In the genomic region with DNA sequence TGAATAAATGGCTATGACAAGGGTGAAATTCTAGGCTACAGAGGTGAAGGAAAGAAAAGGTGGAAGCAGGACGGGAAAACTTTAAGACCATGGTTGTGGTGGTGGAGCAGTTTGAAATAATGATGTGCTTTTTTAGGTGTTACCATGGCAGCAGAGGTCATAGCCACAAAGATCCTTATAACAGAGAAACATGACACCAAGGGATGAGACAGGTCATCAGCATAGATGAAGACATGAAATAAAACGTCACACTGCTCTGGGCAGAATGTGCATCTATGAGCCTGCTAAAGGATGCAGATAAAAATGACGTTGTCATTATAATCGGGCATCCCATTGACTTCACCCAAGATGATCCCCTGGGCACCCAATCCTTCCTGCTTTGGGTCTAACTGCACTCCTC, we compare ENCODE assay signal across 21 cellular contexts.
DNase-seq lines count a peak whose midpoint lies in the region; ATAC-seq, FAIRE-seq and TF ChIP-seq lines count a peak whose summit lies in the region.
"Had no signal": no experiment of that assay in that cellular context is flagged by ENCODE, and none has a peak within 500 bp of the region (broad histone marks: within the 10 kb centered on the region; RNA-seq: fewer than 3 reads in every experiment).

No MANE protein-coding gene starts in this region.

- 17% methylated on average over 4 of the region's 4 CpGs for WGBS in HepG2 (ENCODE audit: low lambda C conversion rate)
- WGBS in right lobe of liver (ENCODE audit: insufficient coverage, low coverage, low lambda C conversion rate, missing lambda C conversion rate), result 44% methylated on average over 3 of the region's 4 CpGs
- no CpG with 5 or more reads among the region's 4 CpGs for WGBS in trophoblast cell (ENCODE audit: extremely low coverage, insufficient coverage, insufficient read length)
- WGBS in heart right ventricle, 2 donors, result 76% methylated on average over 4 of the region's 4 CpGs

- no peak overlapping the region for H2AFZ ChIP-seq in HepG2 (ENCODE audit: low read length)
- H2AFZ ChIP-seq in trophoblast cell (ENCODE audit: insufficient read depth, low read length, poor library complexity), result no peak overlapping the region

- H3K27ac ChIP-seq in HepG2 (ENCODE audit: extremely low read length, insufficient read depth, low read length) (no peak overlapping the region), right lobe of liver (no peak overlapping the region), trophoblast cell (ENCODE audit: low read depth, low read length) (no peak overlapping the region), heart right ventricle (no peak overlapping the region)
- H3K27ac ChIP-seq: 22Rv1, BLaER1, C4-2B had no signal

- no peak overlapping the region for H4K12ac ChIP-seq in trophoblast cell (ENCODE audit: low read depth, low read length)

- no peak for TF ChIP-seq RAD21 in HepG2 (CRISPR knock-in tag; IDR thresholded peaks at IDR 0.05)

- no peak for TF ChIP-seq POLR2A in HepG2 (IDR thresholded peaks at IDR 0.05; ENCODE audit: insufficient read depth in 1 of 2, low read depth in 2 of 2, low read length in 2 of 2)
- TF ChIP-seq POLR2A in right lobe of liver (IDR thresholded peaks at IDR 0.05), result no peak

- POLR2A ChIA-PET in HepG2 (lab: Yijun Ruan, JAX), result no interaction called here

- no peak overlapping the region for H3K4ac ChIP-seq in trophoblast cell (ENCODE audit: low read depth, low read length)

- H3K18ac ChIP-seq in trophoblast cell (ENCODE audit: low read length), result no peak overlapping the region

- no peak overlapping the region for H2BK12ac ChIP-seq in trophoblast cell (ENCODE audit: low read length)

- H3K4me1 ChIP-seq in HepG2 (ENCODE audit: insufficient read depth, low read length) (no peaks in the 10 kb centered on the region), right lobe of liver (no peaks in the 10 kb centered on the region), trophoblast cell (ENCODE audit: control insufficient read depth in 1 of 2, insufficient read depth in 2 of 2, low read length in 2 of 2) (no peaks in the 10 kb centered on the region), heart right ventricle (no peaks in the 10 kb centered on the region)
- H3K4me1 ChIP-seq: BLaER1, Caco-2, HAP-1 had no signal

- no peak for TF ChIP-seq EP300 in HepG2 (IDR thresholded peaks at IDR 0.05; ENCODE audit: low read depth in 2 of 2, low read length in 2 of 2)
- TF ChIP-seq EP300 in HepG2 (CRISPR knock-in tag; IDR thresholded peaks at IDR 0.05; ENCODE audit: borderline replicate concordance), result no peak

- no peaks in the 10 kb centered on the region for H3K79me1 ChIP-seq in trophoblast cell (ENCODE audit: low read length)

- no peak for ATAC-seq in HepG2
- ATAC-seq in right lobe of liver, result no peak
- no peak for ATAC-seq in heart right ventricle
- ATAC-seq: CD8-positive, alpha-beta T cell had no signal

- no peak overlapping the region for H2AK5ac ChIP-seq in trophoblast cell (ENCODE audit: low read length)

- no peak overlapping the region for H2BK120ac ChIP-seq in trophoblast cell (ENCODE audit: insufficient read depth, low read length, poor library complexity)

- no peak overlapping the region for H3K14ac ChIP-seq in trophoblast cell (ENCODE audit: low read length)

- no peak for FAIRE-seq in HepG2 (lab: Jason Lieb, UNC)
- FAIRE-seq: A204.1, G401.6, GM12892, H54 had no signal

- H4K8ac ChIP-seq in trophoblast cell (ENCODE audit: low read depth, low read length), result no peak overlapping the region

- DNase-seq in DMS53 (lab: John Stamatoyannopoulos, UW) (peak; percentile 15), DMS53 treated with DMSO at 0.1 percent for 48 hours (lab: John Stamatoyannopoulos, UW; ENCODE audit: unreplicated experiment) (no peak), HepG2 (ENCODE audit: low spot score) (no peak), right lobe of liver (no peak), trophoblast cell (no peak), heart right ventricle (no peak)
- DNase-seq: Caco-2; CD4-positive, CD25-positive, alpha-beta regulatory T cell; CD8-positive, alpha-beta T cell; DMS 273 treated with DMSO at 0.1 percent for 48 hours; DND-41; GOT3; HFFc6 had no signal

- in situ Hi-C loops in HepG2 (cut with HindIII; ENCODE audit: extremely low pct_ligation_motif_present, low pct_unique_long_range_greater_than_20kb), result no loop called here

- BruUV-seq in HepG2 (replicated peaks; lab: Mats Ljungman, UMichigan), result no TSS peak

- no peaks in the 10 kb centered on the region for H3K36me3 ChIP-seq in HepG2 (replicated peaks in 1 of 2; ENCODE audit: control insufficient read depth in 1 of 2, insufficient read depth in 2 of 2, low read length in 2 of 2)
- no peaks in the 10 kb centered on the region for H3K36me3 ChIP-seq in right lobe of liver
- H3K36me3 ChIP-seq in trophoblast cell (ENCODE audit: control insufficient read depth in 1 of 2, insufficient read depth in 2 of 2, low read length in 2 of 2), result no peaks in the 10 kb centered on the region
- H3K36me3 ChIP-seq in heart right ventricle, result no peaks in the 10 kb centered on the region
- H3K36me3 ChIP-seq: BLaER1, HAP-1 had no signal

- H3K9ac ChIP-seq in HepG2 (ENCODE audit: insufficient read depth, low read depth, low read length) (no peak overlapping the region), trophoblast cell (ENCODE audit: low read length) (peak overlapping the region; percentile 40)
- H3K9ac ChIP-seq: BLaER1 had no signal

- CTCF ChIA-PET in HepG2 (lab: Yijun Ruan, JAX; ENCODE audit: low intra/inter-chr PET ratio, low total read pairs), result no interaction called here

- intact Hi-C loops in HepG2 (cut with micrococcal nuclease; ENCODE audit: unreplicated experiment) (no loop called here), right lobe of liver (cut with DNase I) (no loop called here), heart right ventricle (cut with DNase I) (no loop called here)

- no peak overlapping the region for H3K23ac ChIP-seq in trophoblast cell (ENCODE audit: low read length)

- H4K20me1 ChIP-seq in HepG2 (ENCODE audit: insufficient read depth, low read length), result no peaks in the 10 kb centered on the region
- H4K20me1 ChIP-seq: BLaER1 had no signal

- H3K79me2 ChIP-seq in HepG2 (ENCODE audit: insufficient read depth, low read length), result no peaks in the 10 kb centered on the region
- H3K79me2 ChIP-seq in trophoblast cell (ENCODE audit: control insufficient read depth, insufficient read depth, low read length, poor library complexity), result no peaks in the 10 kb centered on the region

- no peak overlapping the region for H2BK5ac ChIP-seq in trophoblast cell (ENCODE audit: low read depth, low read length, poor library complexity)

- no peak overlapping the region for H4K91ac ChIP-seq in trophoblast cell (ENCODE audit: low read depth, low read length)

- H3K27me3 ChIP-seq in HepG2 (ENCODE audit: control insufficient read depth in 1 of 2, insufficient read depth in 2 of 2, low read length in 2 of 2), result no peaks in the 10 kb centered on the region
- no peaks in the 10 kb centered on the region for H3K27me3 ChIP-seq in right lobe of liver
- H3K27me3 ChIP-seq in trophoblast cell (ENCODE audit: insufficient read depth, low read length), result no peaks in the 10 kb centered on the region
- no peaks in the 10 kb centered on the region for H3K27me3 ChIP-seq in heart right ventricle
- H3K27me3 ChIP-seq: BLaER1 had no signal

- peaks cover 22% of the 10 kb centered on the region for H3K9me3 ChIP-seq in HepG2 (ENCODE audit: low read length)
- H3K9me3 ChIP-seq in right lobe of liver, result no peaks in the 10 kb centered on the region
- H3K9me3 ChIP-seq in trophoblast cell (ENCODE audit: insufficient read depth, low read depth, low read length), result no peaks in the 10 kb centered on the region
- peaks cover 0 to 25% (median 6%) of the 10 kb centered on the region in 11 donors for H3K9me3 ChIP-seq in heart right ventricle
- H3K9me3 ChIP-seq: HAP-1 had no signal

- no peak overlapping the region for H3K4me3 ChIP-seq in HepG2 (replicated peaks in 1 of 3; ENCODE audit: insufficient read depth in 1 of 3, low read depth in 2 of 3, low read length in 3 of 3)
- H3K4me3 ChIP-seq in right lobe of liver, result no peak overlapping the region
- no peak overlapping the region for H3K4me3 ChIP-seq in trophoblast cell (ENCODE audit: low read depth, low read length)
- no peak overlapping the region for H3K4me3 ChIP-seq in heart right ventricle
- H3K4me3 ChIP-seq: BLaER1, HAP-1 had no signal

- H3K4me2 ChIP-seq in HepG2 (ENCODE audit: low read depth, low read length) (no peak overlapping the region), trophoblast cell (ENCODE audit: low read length) (no peak overlapping the region)
- H3K4me2 ChIP-seq: BLaER1 had no signal

- TF ChIP-seq CTCF in HepG2 (CRISPR knock-in tag; IDR thresholded peaks at IDR 0.05) (no peak), right lobe of liver (IDR thresholded peaks at IDR 0.05) (no peak), heart right ventricle (IDR thresholded peaks at IDR 0.05) (no peak)

TF ChIP-seq in HepG2, 621 proteins besides CTCF, POLR2A, EP300 and RAD21:
- TF ChIP-seq CREB1 (IDR thresholded peaks at IDR 0.05) (peak; percentile 56), CREB1 (CRISPR knock-in tag; IDR thresholded peaks at IDR 0.05) (no peak), ZNF350 (CRISPR knock-in tag; IDR thresholded peaks at IDR 0.05; ENCODE audit: borderline replicate concordance, low read depth) (no peak)
- TF ChIP-seq, protein P1, sequence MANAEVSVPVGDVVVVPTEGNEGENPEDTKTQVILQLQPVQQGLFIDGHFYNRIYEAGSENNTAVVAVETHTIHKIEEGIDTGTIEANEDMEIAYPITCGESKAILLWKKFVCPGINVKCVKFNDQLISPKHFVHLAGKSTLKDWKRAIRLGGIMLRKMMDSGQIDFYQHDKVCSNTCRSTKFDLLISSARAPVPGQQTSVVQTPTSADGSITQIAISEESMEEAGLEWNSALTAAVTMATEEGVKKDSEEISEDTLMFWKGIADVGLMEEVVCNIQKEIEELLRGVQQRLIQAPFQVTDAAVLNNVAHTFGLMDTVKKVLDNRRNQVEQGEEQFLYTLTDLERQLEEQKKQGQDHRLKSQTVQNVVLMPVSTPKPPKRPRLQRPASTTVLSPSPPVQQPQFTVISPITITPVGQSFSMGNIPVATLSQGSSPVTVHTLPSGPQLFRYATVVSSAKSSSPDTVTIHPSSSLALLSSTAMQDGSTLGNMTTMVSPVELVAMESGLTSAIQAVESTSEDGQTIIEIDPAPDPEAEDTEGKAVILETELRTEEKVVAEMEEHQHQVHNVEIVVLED (CRISPR knock-in tag; IDR thresholded peaks at IDR 0.05; ENCODE audit: borderline replicate concordance), result no peak
TF ChIP-seq in HepG2: peak in this region for 1.
